ENCODE assay signal across 1 cellular context in the genomic region with DNA sequence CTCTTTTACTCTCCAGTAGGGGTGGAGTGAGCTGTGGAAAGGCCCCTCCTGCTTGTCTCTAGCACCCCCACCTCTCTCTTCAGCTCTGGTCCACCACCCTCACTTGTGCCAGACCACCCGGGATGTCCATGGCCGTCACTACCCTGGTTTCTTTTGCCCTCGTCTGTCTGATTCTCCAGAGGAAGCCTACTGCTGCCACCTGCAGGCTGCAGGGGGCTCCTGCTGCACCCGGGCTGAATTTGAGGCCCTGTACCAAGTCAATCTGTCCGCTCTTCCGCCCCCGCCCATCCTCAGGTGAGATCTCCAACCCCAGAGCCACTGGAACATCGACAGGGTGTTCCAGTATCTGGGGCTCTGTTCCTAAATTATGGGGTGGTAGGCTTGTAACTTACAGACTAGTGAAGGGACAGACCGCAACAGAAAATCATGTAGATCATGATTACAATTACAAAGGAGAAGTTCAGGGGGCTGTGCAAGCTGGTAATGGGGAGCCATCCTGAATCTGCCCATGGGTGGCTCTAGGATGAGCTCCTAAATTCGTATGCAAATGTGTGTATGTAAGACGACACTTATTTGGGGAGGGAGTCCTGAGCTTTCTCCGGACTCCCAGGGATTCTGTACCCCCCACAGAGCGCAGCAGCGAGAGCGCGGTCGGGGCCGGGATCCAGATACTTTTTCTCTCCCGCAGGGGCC.
TF ChIP-seq lines count a peak whose summit lies in the region.

No MANE protein-coding gene starts in this region.

TF ChIP-seq in HCT116, 20 proteins besides CTCF, POLR2A, EP300 and RAD21 (continued from another document):
- TF ChIP-seq SP1 (IDR thresholded peaks at IDR 0.05; ENCODE audit: low read depth) (no peak), EZH2 (IDR thresholded peaks at IDR 0.05) (no peak), POLR2AphosphoS5 (IDR thresholded peaks at IDR 0.05; ENCODE audit: low read depth, low read length) (no peak), SRF (IDR thresholded peaks at IDR 0.05; ENCODE audit: low read depth) (no peak), YY1 (IDR thresholded peaks at IDR 0.05; ENCODE audit: extremely low read depth, insufficient replicate concordance, low read depth, low read length) (no peak), TCF7L2 (IDR thresholded peaks at IDR 0.05; ENCODE audit: borderline replicate concordance, extremely low read depth, insufficient read depth, insufficient read length) (no peak), CEBPB (IDR thresholded peaks at IDR 0.05; ENCODE audit: low read depth) (no peak), ELF1 (IDR thresholded peaks at IDR 0.05; ENCODE audit: borderline replicate concordance, low read depth) (no peak)
